11 cellular contexts compared by ENCODE assay signal in the genomic region with DNA sequence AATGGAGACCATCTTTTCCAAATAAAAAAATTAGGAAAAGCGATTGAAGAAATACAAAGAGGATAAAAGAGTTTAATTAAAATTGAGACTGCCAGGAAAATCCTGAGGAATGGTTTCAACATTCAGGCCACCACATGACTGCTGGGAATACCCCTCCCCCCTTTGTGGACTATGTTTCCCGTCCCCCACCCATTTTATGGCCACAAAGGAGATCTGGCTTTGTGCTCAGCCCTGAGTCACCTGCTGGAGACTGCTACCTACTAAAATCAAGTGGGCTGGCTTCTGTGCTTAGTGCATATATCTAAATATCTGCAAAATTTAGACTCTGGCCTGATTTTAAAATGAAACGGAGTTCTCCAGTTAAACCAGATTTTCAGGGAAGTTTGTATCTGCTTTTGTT. TPM values are rescaled to one million over a fixed set of nuclear protein-coding genes. Genes with fewer than 3 reads are reported as not detected.
DNase-seq lines count a peak whose midpoint lies in the region; ATAC-seq and TF ChIP-seq lines count a peak whose summit lies in the region.
"Had no signal": no experiment of that assay in that cellular context is flagged by ENCODE, and none has a peak within 500 bp of the region (broad histone marks: within the 10 kb centered on the region; RNA-seq: fewer than 3 reads in every experiment).

No MANE protein-coding gene starts in this region.

- no peaks in the 10 kb centered on the region for H3K36me3 Mint-ChIP-seq in activated T-cell treated with anti-CD3 and anti-CD28 coated beads, Interleukin-2, amount 50 U/mL, for 72 hours (ENCODE audit: insufficient read depth in 2 of 2)

- WGBS in aorta, 2 donors: 52 to 55% methylated on average over 3 of the region's 3 CpGs

- peak overlapping the region; percentile 97 for H3K27ac ChIP-seq in left ventricle myocardium inferior (replicated peaks)
- peak overlapping the region; percentile 79 for H3K27ac ChIP-seq in muscle layer of duodenum (ENCODE audit: low read length)
- H3K27ac ChIP-seq in aorta (ENCODE audit: low read depth in 1 of 2, low read length in 2 of 2): peak overlapping the region; percentile 17 to 81
- H3K27ac ChIP-seq: testis had no signal

- DNase-seq in left ventricle myocardium inferior (no peak), left cardiac atrium (no peak), epithelial cell of proximal tubule (ENCODE audit: low read depth) (no peak), aorta (no peak), GOT3 (lab: John Stamatoyannopoulos, UW) (no peak), ureter (ENCODE audit: low spot score) (no peak)
- DNase-seq in activated T-cell treated with anti-CD3 and anti-CD28 coated beads, Interleukin-2, amount 50 U/mL, for 72 hours: no peak
- DNase-seq: activated CD4-positive, alpha-beta T cell treated with anti-CD3 and anti-CD28 coated beads for 4 hours; NCI-H1092; testis had no signal

- no peaks in the 10 kb centered on the region for H3K9me3 Mint-ChIP-seq in activated T-cell treated with anti-CD3 and anti-CD28 coated beads, Interleukin-2, amount 50 U/mL, for 72 hours

- H3K4me1 Mint-ChIP-seq in activated T-cell treated with anti-CD3 and anti-CD28 coated beads, Interleukin-2, amount 50 U/mL, for 72 hours (ENCODE audit: low read depth): no peaks in the 10 kb centered on the region

- ATAC-seq in left cardiac atrium (no peak), aorta (ENCODE audit: low FRiP score) (no peak)
- ATAC-seq in activated T-cell treated with anti-CD3 and anti-CD28 coated beads, Interleukin-2, amount 50 U/mL, for 72 hours (replicated peaks in 1 of 2): no peak

- H3K27me3 ChIP-seq in left ventricle myocardium inferior (ENCODE audit: low read depth): no peaks in the 10 kb centered on the region
- no peaks in the 10 kb centered on the region for H3K27me3 ChIP-seq in muscle layer of duodenum (ENCODE audit: low read depth, low read length)
- H3K27me3 ChIP-seq in aorta (ENCODE audit: control insufficient read depth in 1 of 2, insufficient read depth in 2 of 2, low read length in 1 of 2): no peaks in the 10 kb centered on the region
- H3K27me3 ChIP-seq: testis had no signal

- H3K36me3 ChIP-seq in left ventricle myocardium inferior: peaks cover 3% of the 10 kb centered on the region
- H3K36me3 ChIP-seq in muscle layer of duodenum (ENCODE audit: control insufficient read depth in 1 of 2, insufficient read depth in 2 of 2, low read length in 2 of 2): peaks cover 10 to 11% of the 10 kb centered on the region in 2 donors
- no peaks in the 10 kb centered on the region for H3K36me3 ChIP-seq in aorta (ENCODE audit: control insufficient read depth in 1 of 2, insufficient read depth in 2 of 2, low read length in 1 of 2)

- H3K9me3 ChIP-seq in left ventricle myocardium inferior (replicated peaks) (no peaks in the 10 kb centered on the region), muscle layer of duodenum (ENCODE audit: control insufficient read depth in 1 of 2, low read length in 2 of 2) (no peaks in the 10 kb centered on the region), aorta (ENCODE audit: control insufficient read depth, low read length) (no peaks in the 10 kb centered on the region)
- H3K9me3 ChIP-seq: testis had no signal

- TF ChIP-seq CTCF in left ventricle myocardium inferior (IDR thresholded peaks at IDR 0.05; ENCODE audit: borderline replicate concordance) (no peak), epithelial cell of proximal tubule (conservative IDR thresholded peaks at IDR 0.05; ENCODE audit: low read depth, low read length) (no peak)

- intact Hi-C loops in left ventricle myocardium inferior (cut with micrococcal nuclease) (no loop called here), left cardiac atrium (cut with DNase I) (no loop called here), aorta (cut with DNase I) (no loop called here)

- H3K4me3 Mint-ChIP-seq in activated T-cell treated with anti-CD3 and anti-CD28 coated beads, Interleukin-2, amount 50 U/mL, for 72 hours: no peak overlapping the region

- H3K27ac Mint-ChIP-seq in activated T-cell treated with anti-CD3 and anti-CD28 coated beads, Interleukin-2, amount 50 U/mL, for 72 hours: no peak overlapping the region

- H3K4me1 ChIP-seq in left ventricle myocardium inferior: peaks cover 100% of the 10 kb centered on the region
- H3K4me1 ChIP-seq in muscle layer of duodenum (ENCODE audit: control insufficient read depth in 1 of 2, insufficient read depth in 2 of 2, low read length in 2 of 2): peaks cover 43 to 48% of the 10 kb centered on the region in 2 donors
- H3K4me1 ChIP-seq in aorta (ENCODE audit: control insufficient read depth in 1 of 2, insufficient read depth in 2 of 2, low read length in 2 of 2): peaks cover 8 to 25% of the 10 kb centered on the region in 2 donors
- H3K4me1 ChIP-seq: testis had no signal

- peaks cover 6% of the 10 kb centered on the region for H3K27me3 Mint-ChIP-seq in activated T-cell treated with anti-CD3 and anti-CD28 coated beads, Interleukin-2, amount 50 U/mL, for 72 hours (ENCODE audit: low read depth)

- H3K4me3 ChIP-seq in left ventricle myocardium inferior (peak overlapping the region; percentile 36), epithelial cell of proximal tubule (ENCODE audit: low read depth, low read length) (peak overlapping the region; percentile 1), muscle layer of duodenum (ENCODE audit: low read depth in 1 of 2, low read length in 2 of 2) (peak overlapping the region in 1 of 2 donors; percentile 13), aorta (ENCODE audit: low read length in 2 of 2) (no peak overlapping the region)
- H3K4me3 ChIP-seq: testis had no signal

RNA-seq across cellular contexts. Expression of gene RND3, which starts 10.1 kb away (rescaled TPM):
- total RNA-seq in left ventricle myocardium inferior: 26.9 TPM
- 10 to 100 TPM; 18.5 to 29.2 TPM for total RNA-seq in left cardiac atrium
- 51.8 and 59.1 TPM in 2 replicates for total RNA-seq in epithelial cell of proximal tubule
- total RNA-seq in aorta: 10 to 100 TPM; 24.9 to 67.0 TPM
- 10 to 100 TPM; 16.8 to 17.4 TPM for polyA plus RNA-seq in aorta
- total RNA-seq in ureter: 63.5 TPM
- not detected for total RNA-seq in activated T-cell treated with anti-CD3 and anti-CD28 coated beads, Interleukin-2, amount 50 U/mL, for 72 hours

Comparison
In these comparisons a context has a peak if more than half of its experiments do, and no peak if none do; other contexts are left out.
1. H3K4me3 ChIP-seq: peak in left ventricle myocardium inferior (single experiment) and epithelial cell of proximal tubule (single experiment); none in aorta (0 of 2).
2. RNA of gene RND3, which starts 10.1 kb away (total RNA-seq): 24.9 to 67.0 TPM in aorta, 63.5 TPM in ureter (single experiment), 51.8 to 59.1 TPM in epithelial cell of proximal tubule, 18.5 to 29.2 TPM in left cardiac atrium and 26.9 TPM in left ventricle myocardium inferior (single experiment); not detected in activated T-cell treated with anti-CD3 and anti-CD28 coated beads, Interleukin-2, amount 50 U/mL, for 72 hours; every median in the first group is over 10 times any median in the second.
3. Peak in every context shown above with its lines, with median percentiles within 50 percentile points of each other: H3K27ac ChIP-seq.